24 cellular contexts compared by ENCODE assay signal in genomic region chr20:23164176-23164601, GRCh38.
A peak's percentile ranks its signal among the peaks of the same experiment; 100 is the strongest.
DNase-seq lines count a peak whose midpoint lies in the region; ATAC-seq and TF ChIP-seq lines count a peak whose summit lies in the region.
"Had no signal": no experiment of that assay in that cellular context is flagged by ENCODE, and none has a peak within 500 bp of the region (broad histone marks: within the 10 kb centered on the region; RNA-seq: fewer than 3 reads in every experiment).

No MANE protein-coding gene starts in this region.

- peak overlapping the region in 1 of 2 donors; percentile 42 for H3K9ac ChIP-seq in mucosa of rectum (ENCODE audit: low read depth in 1 of 2, low read length in 2 of 2)

- POLR2A ChIA-PET in activated CD4-positive, alpha-beta memory T cell treated with anti-CD3 and anti-CD28 coated beads, Interleukin-2, amount 10 ng/mL, durations not matched to agents 7 days and 5 days (lab: Charles Lee) = no interaction called here
- POLR2A ChIA-PET in activated CD4-positive, alpha-beta memory T cell treated with anti-CD3 and anti-CD28 coated beads for 36 hours (lab: Charles Lee) = no interaction called here

- H3K36me3 ChIP-seq in mucosa of rectum (ENCODE audit: control insufficient read depth in 2 of 2, insufficient read depth in 2 of 2, low read length in 2 of 2) = no peaks in the 10 kb centered on the region
- H3K36me3 ChIP-seq in transverse colon = no peaks in the 10 kb centered on the region
- H3K36me3 ChIP-seq in brain microvascular endothelial cell (replicated peaks) = no peaks in the 10 kb centered on the region
- H3K36me3 ChIP-seq: right lobe of liver, SJSA1, upper lobe of right lung had no signal

- H3K9me3 ChIP-seq in mucosa of rectum (ENCODE audit: control insufficient read depth in 2 of 2, low read length in 2 of 2) (no peaks in the 10 kb centered on the region), transverse colon (no peaks in the 10 kb centered on the region)
- H3K9me3 ChIP-seq: right lobe of liver, SJSA1, upper lobe of right lung had no signal

- no peaks in the 10 kb centered on the region for H3K9me3 Mint-ChIP-seq in activated CD4-positive, alpha-beta memory T cell treated with anti-CD3 and anti-CD28 coated beads, Interleukin-2, amount 10 ng/mL, durations not matched to agents 7 days and 5 days
- H3K9me3 Mint-ChIP-seq in activated CD4-positive, alpha-beta memory T cell treated with anti-CD3 and anti-CD28 coated beads for 36 hours = no peaks in the 10 kb centered on the region
- H3K9me3 Mint-ChIP-seq: activated T-helper 1 cell treated with anti-CD3 and anti-CD28 coated beads, Interleukin-12 subunit alpha, Interleukin-12 subunit beta, Interleukin-2, Interleukin-4 antibody, amounts not matched to agents 30 ng/mL and 10 ng/mL and 1 ng/mL, durations not matched to agents 14 hours and 24 hours and 36 hours; dendritic cell treated with granulocyte-macrophage colony-stimulating factor and Interleukin-4, amounts not matched to agents 40 ng/mL and 50 ng/mL, for 4 days; T-helper 2 cell treated with Interferon-gamma antibody and Interleukin-4, amounts not matched to agents 5 μg/mL and 100 μg/mL, for 36 hours had no signal

- peaks cover 16% of the 10 kb centered on the region for H3K4me1 Mint-ChIP-seq in activated CD4-positive, alpha-beta memory T cell treated with anti-CD3 and anti-CD28 coated beads, Interleukin-2, amount 10 ng/mL, durations not matched to agents 7 days and 5 days
- H3K4me1 Mint-ChIP-seq in activated CD4-positive, alpha-beta memory T cell treated with anti-CD3 and anti-CD28 coated beads for 36 hours (ENCODE audit: low read depth) = peaks cover 9% of the 10 kb centered on the region

- CTCF ChIA-PET in activated CD4-positive, alpha-beta memory T cell treated with anti-CD3 and anti-CD28 coated beads, Interleukin-2, amount 10 ng/mL, durations not matched to agents 7 days and 5 days (lab: Charles Lee) = no interaction called here
- CTCF ChIA-PET in activated CD4-positive, alpha-beta memory T cell treated with anti-CD3 and anti-CD28 coated beads for 36 hours (lab: Charles Lee) = no interaction called here

- H3K4me1 ChIP-seq in mucosa of rectum (ENCODE audit: control insufficient read depth in 2 of 2, insufficient read depth in 2 of 2, low read length in 2 of 2) (peaks cover 50 to 56% of the 10 kb centered on the region in 2 donors), transverse colon (peaks cover 24 to 67% (median 44%) of the 10 kb centered on the region in 4 donors)
- H3K4me1 ChIP-seq: right lobe of liver had no signal

- H3K4me3 ChIP-seq in mucosa of rectum (ENCODE audit: low read length in 2 of 2) (no peak overlapping the region), transverse colon (no peak overlapping the region), brain microvascular endothelial cell (ENCODE audit: low read depth, low read length) (no peak overlapping the region)
- H3K4me3 ChIP-seq: right lobe of liver, SJSA1, upper lobe of right lung had no signal

- TF ChIP-seq POLR2A in transverse colon (IDR thresholded peaks at IDR 0.05) = peak; percentile 50

- H3K27ac ChIP-seq in mucosa of rectum (ENCODE audit: low read depth in 2 of 2, low read length in 2 of 2) = peak overlapping the region; percentile 46 to 64
- peak overlapping the region; percentile 28 to 76 (median 59) for H3K27ac ChIP-seq in transverse colon
- no peak overlapping the region for H3K27ac ChIP-seq in brain microvascular endothelial cell
- H3K27ac ChIP-seq: 22Rv1, right lobe of liver, SJSA1, upper lobe of right lung had no signal

- intact Hi-C loops in activated CD4-positive, alpha-beta memory T cell treated with anti-CD3 and anti-CD28 coated beads for 36 hours (cut with micrococcal nuclease) = no loop called here
- intact Hi-C loops in left ventricle myocardium superior (cut with micrococcal nuclease) = no loop called here
- intact Hi-C loops in transverse colon (cut with DNase I; ENCODE audit: low total_unique reads) = no loop called here

- H3K27me3 Mint-ChIP-seq in activated CD4-positive, alpha-beta memory T cell treated with anti-CD3 and anti-CD28 coated beads, Interleukin-2, amount 10 ng/mL, durations not matched to agents 7 days and 5 days = peaks cover 4% of the 10 kb centered on the region
- H3K27me3 Mint-ChIP-seq in activated CD4-positive, alpha-beta memory T cell treated with anti-CD3 and anti-CD28 coated beads for 36 hours = no peaks in the 10 kb centered on the region
- H3K27me3 Mint-ChIP-seq: activated naive CD8-positive, alpha-beta T cell had no signal

- H3K27me3 ChIP-seq in mucosa of rectum (ENCODE audit: control insufficient read depth in 2 of 2, insufficient read depth in 2 of 2, low read length in 2 of 2) (no peaks in the 10 kb centered on the region), transverse colon (no peaks in the 10 kb centered on the region), brain microvascular endothelial cell (replicated peaks) (no peaks in the 10 kb centered on the region)
- H3K27me3 ChIP-seq: right lobe of liver, SJSA1, upper lobe of right lung had no signal

- TF ChIP-seq CTCF in transverse colon (IDR thresholded peaks at IDR 0.05) (no peak), brain microvascular endothelial cell (IDR thresholded peaks at IDR 0.05; ENCODE audit: low read depth, low read length, missing control alignments) (no peak)

- no peak for TF ChIP-seq EP300 in transverse colon (IDR thresholded peaks at IDR 0.05; ENCODE audit: low read depth)

- peak; percentile 44 for ATAC-seq in left ventricle myocardium superior
- ATAC-seq: stimulated activated naive CD8-positive, alpha-beta T cell treated with anti-CD3 and anti-CD28 coated beads, Interleukin-15, Interleukin-2, amounts not matched to agents 100 U/mL and 50 U/mL, for 24 hours; upper lobe of right lung had no signal

- peak; percentile 9 for DNase-seq in activated CD4-positive, alpha-beta memory T cell treated with anti-CD3 and anti-CD28 coated beads, Interleukin-2, amount 10 ng/mL, durations not matched to agents 7 days and 5 days
- DNase-seq in activated CD4-positive, alpha-beta memory T cell treated with anti-CD3 and anti-CD28 coated beads for 36 hours = no peak
- DNase-seq in left ventricle myocardium superior (peak; percentile 60), transverse colon (peak; percentile 71), brain microvascular endothelial cell (no peak), NCI-H146 (lab: John Stamatoyannopoulos, UW) (no peak), GM19240 (ENCODE audit: insufficient read length, low spot score) (no peak)
- DNase-seq: activated CD4-positive, CD25-positive, alpha-beta regulatory T cell; AML-193; DND-41; kidney; NCI-H1105; OCI-M1; stimulated activated naive CD8-positive, alpha-beta T cell treated with anti-CD3 and anti-CD28 coated beads, Interleukin-15, Interleukin-2, amounts not matched to agents 100 U/mL and 50 U/mL, for 24 hours; upper lobe of right lung had no signal

- H3K4me3 Mint-ChIP-seq in activated CD4-positive, alpha-beta memory T cell treated with anti-CD3 and anti-CD28 coated beads, Interleukin-2, amount 10 ng/mL, durations not matched to agents 7 days and 5 days = no peak overlapping the region
- H3K4me3 Mint-ChIP-seq in activated CD4-positive, alpha-beta memory T cell treated with anti-CD3 and anti-CD28 coated beads for 36 hours = no peak overlapping the region
- H3K4me3 Mint-ChIP-seq: activated naive CD8-positive, alpha-beta T cell; activated T-helper 1 cell treated with anti-CD3 and anti-CD28 coated beads, Interleukin-12 subunit alpha, Interleukin-12 subunit beta, Interleukin-2, Interleukin-4 antibody, amounts not matched to agents 30 ng/mL and 10 ng/mL and 1 ng/mL, durations not matched to agents 14 hours and 24 hours and 36 hours; brain; dendritic cell treated with granulocyte-macrophage colony-stimulating factor and Interleukin-4, amounts not matched to agents 40 ng/mL and 50 ng/mL, for 4 days; T-helper 2 cell treated with Interferon-gamma antibody and Interleukin-4, amounts not matched to agents 5 μg/mL and 100 μg/mL, for 36 hours had no signal

- no peaks in the 10 kb centered on the region for H3K36me3 Mint-ChIP-seq in activated CD4-positive, alpha-beta memory T cell treated with anti-CD3 and anti-CD28 coated beads, Interleukin-2, amount 10 ng/mL, durations not matched to agents 7 days and 5 days (ENCODE audit: low read depth)
- no peaks in the 10 kb centered on the region for H3K36me3 Mint-ChIP-seq in activated CD4-positive, alpha-beta memory T cell treated with anti-CD3 and anti-CD28 coated beads for 36 hours
- H3K36me3 Mint-ChIP-seq: activated naive CD8-positive, alpha-beta T cell; brain had no signal

- WGBS in transverse colon (ENCODE audit: low coverage in 1 of 2), 2 donors = 31% methylated on average over 12 of the region's 13 CpGs; no CpG with 5 or more reads in 1 of the 2 donors

- in situ Hi-C loops in transverse colon (cut with MboI; ENCODE audit: low pct_ligation_motif_present in 1 of 4, low pct_unique_long_range_greater_than_20kb in 1 of 4, low sequenced_read_pairs in 3 of 4) (no loop called here), brain microvascular endothelial cell (cut with HindIII; ENCODE audit: low pct_ligation_motif_present, low sequenced_read_pairs) (no loop called here)

- no peak overlapping the region for H3K27ac Mint-ChIP-seq in activated CD4-positive, alpha-beta memory T cell treated with anti-CD3 and anti-CD28 coated beads, Interleukin-2, amount 10 ng/mL, durations not matched to agents 7 days and 5 days
- no peak overlapping the region for H3K27ac Mint-ChIP-seq in activated CD4-positive, alpha-beta memory T cell treated with anti-CD3 and anti-CD28 coated beads for 36 hours
- H3K27ac Mint-ChIP-seq: activated naive CD8-positive, alpha-beta T cell; activated T-helper 1 cell treated with anti-CD3 and anti-CD28 coated beads, Interleukin-12 subunit alpha, Interleukin-12 subunit beta, Interleukin-2, Interleukin-4 antibody, amounts not matched to agents 30 ng/mL and 10 ng/mL and 1 ng/mL, durations not matched to agents 14 hours and 24 hours and 36 hours; dendritic cell treated with granulocyte-macrophage colony-stimulating factor and Interleukin-4, amounts not matched to agents 40 ng/mL and 50 ng/mL, for 4 days; T-helper 2 cell treated with Interferon-gamma antibody and Interleukin-4, amounts not matched to agents 5 μg/mL and 100 μg/mL, for 36 hours had no signal

Comparison
In these comparisons a context has a peak if more than half of its experiments do, and no peak if none do; other contexts are left out.
1. DNase-seq: peak in activated CD4-positive, alpha-beta memory T cell treated with anti-CD3 and anti-CD28 coated beads, Interleukin-2, amount 10 ng/mL, durations not matched to agents 7 days and 5 days (single experiment), left ventricle myocardium superior (single experiment) and transverse colon (single experiment); none in activated CD4-positive, alpha-beta memory T cell treated with anti-CD3 and anti-CD28 coated beads for 36 hours (single experiment), brain microvascular endothelial cell (single experiment), NCI-H146 (single experiment) and GM19240 (single experiment).